7 cellular contexts compared by ENCODE assay signal in the genomic region with DNA sequence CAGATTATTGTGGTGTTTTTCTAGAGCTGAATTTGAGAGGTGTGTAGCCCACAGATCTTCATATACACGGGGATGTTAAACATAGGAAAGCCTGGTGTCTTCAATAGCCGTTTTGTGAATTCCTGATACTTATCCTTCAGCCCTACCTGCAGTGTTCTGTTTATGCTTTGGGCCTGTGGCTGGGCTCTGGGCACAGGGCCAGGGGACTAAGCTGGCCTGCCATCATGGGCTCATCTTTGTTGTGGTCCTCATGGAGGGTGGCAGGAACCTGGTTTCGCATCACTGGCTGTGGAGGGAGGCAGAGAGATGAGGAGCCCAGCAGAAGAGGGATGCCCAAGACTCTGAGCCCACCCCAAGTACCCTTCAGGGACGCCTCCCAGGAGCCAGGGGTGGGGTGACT.
"Had no signal": no experiment of that assay in that cellular context is flagged by ENCODE, and none has a peak within 500 bp of the region (broad histone marks: within the 10 kb centered on the region; RNA-seq: fewer than 3 reads in every experiment).

No MANE protein-coding gene starts in this region.

- H3K9ac ChIP-seq: GM23248 had no signal

- H3K27ac ChIP-seq: GM23248 had no signal

- DNase-seq: GM23248, GOT3, H7, IMR-90, KBM-7 had no signal

- ATAC-seq: HCT116 had no signal

- H2AFZ ChIP-seq: GM23248 had no signal

- H3K9me3 ChIP-seq: HAP-1 had no signal

- H3K4me3 ChIP-seq: GM23248, HAP-1 had no signal

- H3K36me3 ChIP-seq: HAP-1 had no signal

- H3K4me1 ChIP-seq: HAP-1 had no signal
